28 cellular contexts compared by ENCODE assay signal in genomic region chr4:182699825-182700224, GRCh38.
"Had no signal": no experiment of that assay in that cellular context is flagged by ENCODE, and none has a peak within 500 bp of the region (broad histone marks: within the 10 kb centered on the region; RNA-seq: fewer than 3 reads in every experiment).

No MANE protein-coding gene starts in this region.

- ATAC-seq: esophagus mucosa; heart right ventricle; left cardiac atrium; naive thymus-derived CD4-positive, alpha-beta T cell; stimulated activated memory B cell treated with anti-CD40 and anti-IgM and Interleukin-4, amounts not matched to agents 10 μg/mL and 1 μg/mL and 100 μg/mL, for 72 hours; stimulated activated naive CD8-positive, alpha-beta T cell treated with anti-CD3 and anti-CD28 coated beads, Interleukin-15, Interleukin-2, amounts not matched to agents 100 U/mL and 50 U/mL, for 24 hours had no signal

- DNase-seq: colonic mucosa; effector CD8-positive, alpha-beta T cell; endodermal cell; foreskin melanocyte; glutamatergic neuron; heart right ventricle; hippocampal formation; left cardiac atrium; left lung; mesenchymal stem cell; midbrain; naive thymus-derived CD4-positive, alpha-beta T cell; sigmoid colon; stimulated activated CD4-positive, alpha-beta T cell treated with anti-CD3 and anti-CD28 coated beads, Interleukin-4, amount 100 ng/mL, for 4 hours; stimulated activated naive CD8-positive, alpha-beta T cell treated with anti-CD3 and anti-CD28 coated beads, Interleukin-15, Interleukin-2, amounts not matched to agents 100 U/mL and 50 U/mL, for 24 hours; substantia nigra; testis; tibial artery; upper lobe of left lung had no signal

- H3K4me1 ChIP-seq: colonic mucosa, left lung, parathyroid adenoma, right atrium auricular region, sigmoid colon, testis, tibial artery, upper lobe of left lung had no signal

- H3K4me3 Mint-ChIP-seq: dendritic cell treated with granulocyte-macrophage colony-stimulating factor and Interleukin-4, amounts not matched to agents 40 ng/mL and 50 ng/mL, for 4 days; endodermal cell; naive thymus-derived CD4-positive, alpha-beta T cell; nephron; neural progenitor cell; stimulated activated memory B cell treated with anti-CD40 and anti-IgM and Interleukin-4, amounts not matched to agents 10 μg/mL and 1 μg/mL and 100 μg/mL, for 72 hours had no signal

- H3K9me3 Mint-ChIP-seq: dendritic cell treated with granulocyte-macrophage colony-stimulating factor and Interleukin-4, amounts not matched to agents 40 ng/mL and 50 ng/mL, for 4 days; endodermal cell; nephron; neural progenitor cell; stimulated activated memory B cell treated with anti-CD40 and anti-IgM and Interleukin-4, amounts not matched to agents 10 μg/mL and 1 μg/mL and 100 μg/mL, for 72 hours had no signal

- H3K4me3 ChIP-seq: colonic mucosa, heart right ventricle, left lung, neural progenitor cell, right atrium auricular region, sigmoid colon, testis, tibial artery, upper lobe of left lung had no signal

- H3K9me3 ChIP-seq: colonic mucosa, heart right ventricle, left lung, right atrium auricular region, sigmoid colon, testis, tibial artery, upper lobe of left lung had no signal

- H3K27me3 Mint-ChIP-seq: dendritic cell treated with granulocyte-macrophage colony-stimulating factor and Interleukin-4, amounts not matched to agents 40 ng/mL and 50 ng/mL, for 4 days; progenitor cell of endocrine pancreas; stimulated activated memory B cell treated with anti-CD40 and anti-IgM and Interleukin-4, amounts not matched to agents 10 μg/mL and 1 μg/mL and 100 μg/mL, for 72 hours had no signal

- H3K9ac ChIP-seq: neural progenitor cell, parathyroid adenoma had no signal

- H3K27ac Mint-ChIP-seq: dendritic cell treated with granulocyte-macrophage colony-stimulating factor and Interleukin-4, amounts not matched to agents 40 ng/mL and 50 ng/mL, for 4 days; endodermal cell; naive thymus-derived CD4-positive, alpha-beta T cell; neural progenitor cell; progenitor cell of endocrine pancreas; stimulated activated memory B cell treated with anti-CD40 and anti-IgM and Interleukin-4, amounts not matched to agents 10 μg/mL and 1 μg/mL and 100 μg/mL, for 72 hours had no signal

- H3K27me3 ChIP-seq: colonic mucosa, heart right ventricle, left lung, neural progenitor cell, right atrium auricular region, sigmoid colon, testis, tibial artery, upper lobe of left lung had no signal

- H3K27ac ChIP-seq: colonic mucosa, epithelial cell of prostate, heart right ventricle, left lung, neural progenitor cell, parathyroid adenoma, right atrium auricular region, sigmoid colon, testis, tibial artery, upper lobe of left lung had no signal

- H3K36me3 Mint-ChIP-seq: naive thymus-derived CD4-positive, alpha-beta T cell; stimulated activated memory B cell treated with anti-CD40 and anti-IgM and Interleukin-4, amounts not matched to agents 10 μg/mL and 1 μg/mL and 100 μg/mL, for 72 hours had no signal

- H3K4me1 Mint-ChIP-seq: naive thymus-derived CD4-positive, alpha-beta T cell; stimulated activated memory B cell treated with anti-CD40 and anti-IgM and Interleukin-4, amounts not matched to agents 10 μg/mL and 1 μg/mL and 100 μg/mL, for 72 hours had no signal

- H3K36me3 ChIP-seq: colonic mucosa, heart right ventricle, left lung, neural progenitor cell, right atrium auricular region, sigmoid colon, tibial artery, upper lobe of left lung had no signal
